Comparison of ENCODE assay signal across 15 cellular contexts in genomic region chr11:33598426-33599069, GRCh38.
DNase-seq lines count a peak whose midpoint lies in the region; ATAC-seq, FAIRE-seq and TF ChIP-seq lines count a peak whose summit lies in the region.
"Had no signal": no experiment of that assay in that cellular context is flagged by ENCODE, and none has a peak within 500 bp of the region (broad histone marks: within the 10 kb centered on the region; RNA-seq: fewer than 3 reads in every experiment).

No MANE protein-coding gene starts in this region.

- peak overlapping the region; percentile 65 for H3K27ac ChIP-seq in cingulate gyrus (ENCODE audit: low read depth, low read length)
- H3K27ac ChIP-seq: RWPE1 had no signal

- FAIRE-seq in GM12891 (lab: Jason Lieb, UNC), result no peak
- FAIRE-seq: GM19239 had no signal

- ATAC-seq in HG03135 (IDR thresholded peaks at IDR 0.05; ENCODE audit: unreplicated experiment), result no peak
- ATAC-seq: naive thymus-derived CD4-positive, alpha-beta T cell had no signal

- TF ChIP-seq POLR2A in GM12891 (IDR thresholded peaks at IDR 0.05; ENCODE audit: low read depth, low read length), result no peak

- DNase-seq in NCI-H1092 treated with DMSO at 0.1 percent for 48 hours (lab: John Stamatoyannopoulos, UW) (peak; percentile 92), NCI-H345 (lab: John Stamatoyannopoulos, UW) (peak; percentile 76), putamen (ENCODE audit: low spot score) (peak; percentile 82), GM03348 (ENCODE audit: low spot score) (no peak), T-helper 1 cell (no peak), GM12891 (ENCODE audit: insufficient read length, low spot score) (no peak)
- DNase-seq: cortex of kidney; islet precursor cell; naive thymus-derived CD4-positive, alpha-beta T cell; NCI-H1694 treated with DMSO at 0.1 percent for 48 hours; trophoblast cell had no signal

TF ChIP-seq in GM12891, 5 proteins besides CTCF, POLR2A, EP300 and RAD21:
- TF ChIP-seq PAX5 (IDR thresholded peaks at IDR 0.05; ENCODE audit: insufficient read depth, low read length, severe bottlenecking) (no peak), SPI1 (IDR thresholded peaks at IDR 0.05; ENCODE audit: low read depth, low read length) (no peak), TAF1 (IDR thresholded peaks at IDR 0.05; ENCODE audit: low read depth, low read length) (no peak), POU2F2 (IDR thresholded peaks at IDR 0.05; ENCODE audit: low read depth, low read length) (no peak), POLR2AphosphoS5 (IDR thresholded peaks at IDR 0.05; ENCODE audit: low read depth, low read length) (no peak)

Comparison
In these comparisons a context has a peak if more than half of its experiments do, and no peak if none do; other contexts are left out.
1. DNase-seq: peak in NCI-H1092 treated with DMSO at 0.1 percent for 48 hours (single experiment), NCI-H345 (single experiment) and putamen (single experiment); none in GM03348 (single experiment), T-helper 1 cell (0 of 5) and GM12891 (single experiment).